In genomic region chr2:134245340-134245984, GRCh38 we compare ENCODE assay signal across 8 cellular contexts. TPM values are rescaled to one million over a fixed set of nuclear protein-coding genes. Genes with fewer than 3 reads are reported as not detected.
DNase-seq lines count a peak whose midpoint lies in the region; ATAC-seq and TF ChIP-seq lines count a peak whose summit lies in the region.

No MANE protein-coding gene starts in this region.

- no peak overlapping the region for H3K4me2 ChIP-seq in mammary epithelial cell (ENCODE audit: insufficient read depth, low read depth, low read length)

- peaks cover 42% of the 10 kb centered on the region for H3K79me2 ChIP-seq in mammary epithelial cell (ENCODE audit: insufficient read depth, low read length)

- H3K27ac ChIP-seq in mammary epithelial cell (ENCODE audit: insufficient read depth, low read depth, low read length), result no peak overlapping the region

- H3K27me3 Mint-ChIP-seq in WTC11 (ENCODE audit: low read depth), result no peaks in the 10 kb centered on the region

- no peak overlapping the region for H3K27ac Mint-ChIP-seq in WTC11

- no peak for ATAC-seq in activated CD4-positive, CD25-positive, alpha-beta regulatory T cell treated with anti-CD3 and anti-CD28 coated beads, Interleukin-2, amount 50 U/mL, for 24 hours
- ATAC-seq in WTC11, result peak; percentile 81
- no peak for ATAC-seq in GM18520 (IDR thresholded peaks at IDR 0.05; ENCODE audit: unreplicated experiment)

- 4% methylated on average over 2 of the region's 2 CpGs for WGBS in mammary epithelial cell (ENCODE audit: low coverage, missing lambda C conversion rate)

- no peaks in the 10 kb centered on the region for H3K9me3 ChIP-seq in mammary epithelial cell (replicated peaks; ENCODE audit: insufficient read depth, low read length)

- peak; percentile 85 for TF ChIP-seq CTCF in WTC11 (IDR thresholded peaks at IDR 0.05)
- TF ChIP-seq CTCF in mammary epithelial cell (conservative IDR thresholded peaks at IDR 0.05 in 1 of 2, IDR thresholded peaks at IDR 0.05 in 1 of 2; ENCODE audit: extremely low read depth in 1 of 2, insufficient read depth in 1 of 2, low read depth in 1 of 2, low read length in 2 of 2), result peak; percentile 78 to 89
- TF ChIP-seq CTCF in kidney epithelial cell (IDR thresholded peaks at IDR 0.05; ENCODE audit: insufficient read depth, low read length, poor library complexity, severe bottlenecking), result peak; percentile 78

- no peak overlapping the region for H3K4me3 ChIP-seq in mammary epithelial cell (replicated peaks in 1 of 3; ENCODE audit: insufficient read depth in 1 of 3, low read depth in 2 of 3, low read length in 3 of 3)
- H3K4me3 ChIP-seq in kidney epithelial cell (ENCODE audit: low read depth, low read length), result no peak overlapping the region

- no peaks in the 10 kb centered on the region for H3K36me3 Mint-ChIP-seq in WTC11

- no peaks in the 10 kb centered on the region for H4K20me1 ChIP-seq in mammary epithelial cell (ENCODE audit: insufficient read depth, low read length)

- in situ Hi-C loops in mammary epithelial cell (cut with MboI; ENCODE audit: low sequenced_read_pairs in 2 of 2), result loop anchor here in 1 of 2 donors (25.0 kb wide), 2 partner anchors 167 to 358 kb away; no protein-coding TSS in a partner anchor

- dilution Hi-C loops in mammary epithelial cell (cut with HindIII; ENCODE audit: low sequenced_read_pairs), result no loop called here

- BruUV-seq in mammary epithelial cell (replicated peaks; lab: Mats Ljungman, UMichigan), result no TSS peak

- intact Hi-C loops in mammary epithelial cell (cut with micrococcal nuclease), result loop anchor here (1.0 to 2.0 kb wide), 3 partner anchors 127 to 359 kb away; no protein-coding TSS in a partner anchor

- CTCF ChIA-PET in WTC11 (lab: Charles Lee) (interaction anchor here (0.6 to 4.8 kb wide), 29 partner anchors 8 to 841 kb away, joined by 3 to 80 read pairs (median 5); partner anchors contain the start of gene MGAT5), mammary epithelial cell (lab: Charles Lee; ENCODE audit: low non-redundant PET) (interaction anchor here (0.5 to 1.0 kb wide), 5 partner anchors 115 to 220 kb away, joined by 3 to 8 read pairs (median 4); no protein-coding TSS in a partner anchor)

- POLR2A ChIA-PET in WTC11 (lab: Charles Lee), result interaction anchor here (0.5 kb wide), 1 partner anchor 136 kb away, joined by 6 read pairs; no protein-coding TSS in a partner anchor

- H3K9me3 Mint-ChIP-seq in WTC11, result no peaks in the 10 kb centered on the region; the same call in 1 of the 2 replicates

- peak; percentile 48 to 75 (median 54) for DNase-seq in activated CD4-positive, CD25-positive, alpha-beta regulatory T cell (lab: John Stamatoyannopoulos, UW)
- DNase-seq in NCI-H2196 treated with DMSO at 0.1 percent for 48 hours (lab: John Stamatoyannopoulos, UW; ENCODE audit: unreplicated experiment) (peak; percentile 74), WTC11 (ENCODE audit: low spot score) (peak; percentile 80), mammary epithelial cell (peak; percentile 57), kidney epithelial cell (ENCODE audit: low read depth) (no peak)
- peak; percentile 71 for DNase-seq in stimulated activated CD4-positive, alpha-beta T cell treated with anti-CD3 and anti-CD28 coated beads, Interleukin-2, amount 100 ng/mL, for 4 hours (ENCODE audit: low read depth)

- no peaks in the 10 kb centered on the region for H3K27me3 ChIP-seq in mammary epithelial cell (ENCODE audit: insufficient read depth, low read length)
- no peaks in the 10 kb centered on the region for H3K27me3 ChIP-seq in kidney epithelial cell (ENCODE audit: control insufficient read depth, insufficient read depth, low read length)

- no peak overlapping the region for H3K4me3 Mint-ChIP-seq in WTC11

- peaks cover 23% of the 10 kb centered on the region for H3K4me1 Mint-ChIP-seq in WTC11

- H3K4me1 ChIP-seq in mammary epithelial cell (ENCODE audit: insufficient read depth, low read length), result peaks cover 5% of the 10 kb centered on the region

- no peak overlapping the region for H2AFZ ChIP-seq in mammary epithelial cell (ENCODE audit: low read depth, low read length)

- H3K9ac ChIP-seq in mammary epithelial cell (ENCODE audit: insufficient read depth, low read length), result no peak overlapping the region

- no peaks in the 10 kb centered on the region for H3K36me3 ChIP-seq in mammary epithelial cell (ENCODE audit: insufficient read depth, low read length)
- H3K36me3 ChIP-seq in kidney epithelial cell (ENCODE audit: control insufficient read depth, insufficient read depth, low read length), result no peaks in the 10 kb centered on the region

TF ChIP-seq in WTC11, 78 proteins besides CTCF, POLR2A, EP300 and RAD21:
- TF ChIP-seq, protein P1, sequence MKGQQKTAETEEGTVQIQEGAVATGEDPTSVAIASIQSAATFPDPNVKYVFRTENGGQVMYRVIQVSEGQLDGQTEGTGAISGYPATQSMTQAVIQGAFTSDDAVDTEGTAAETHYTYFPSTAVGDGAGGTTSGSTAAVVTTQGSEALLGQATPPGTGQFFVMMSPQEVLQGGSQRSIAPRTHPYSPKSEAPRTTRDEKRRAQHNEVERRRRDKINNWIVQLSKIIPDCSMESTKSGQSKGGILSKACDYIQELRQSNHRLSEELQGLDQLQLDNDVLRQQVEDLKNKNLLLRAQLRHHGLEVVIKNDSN (CRISPR knock-in tag; IDR thresholded peaks at IDR 0.05), result no peak
- TF ChIP-seq, protein P2, sequence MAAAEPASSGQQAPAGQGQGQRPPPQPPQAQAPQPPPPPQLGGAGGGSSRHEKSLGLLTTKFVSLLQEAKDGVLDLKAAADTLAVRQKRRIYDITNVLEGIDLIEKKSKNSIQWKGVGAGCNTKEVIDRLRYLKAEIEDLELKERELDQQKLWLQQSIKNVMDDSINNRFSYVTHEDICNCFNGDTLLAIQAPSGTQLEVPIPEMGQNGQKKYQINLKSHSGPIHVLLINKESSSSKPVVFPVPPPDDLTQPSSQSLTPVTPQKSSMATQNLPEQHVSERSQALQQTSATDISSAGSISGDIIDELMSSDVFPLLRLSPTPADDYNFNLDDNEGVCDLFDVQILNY (CRISPR knock-in tag; IDR thresholded peaks at IDR 0.05), result no peak
- TF ChIP-seq KAT7 (CRISPR knock-in tag; IDR thresholded peaks at IDR 0.05; ENCODE audit: borderline replicate concordance), result no peak

RNA-seq across cellular contexts. Expression of gene MGAT5, which starts 8.4 kb away (rescaled TPM):
- 43.6 to 52.4 TPM (median 47.7 TPM) in 3 replicates for total RNA-seq in WTC11 (2021)
- total RNA-seq in mammary epithelial cell, result 10 to 100 TPM; 43.3 to 63.2 TPM
- 22.9 TPM for polyA plus RNA-seq in mammary epithelial cell
- polyA minus RNA-seq in mammary epithelial cell, result 68.7 TPM
- 32.5 and 38.3 TPM in 2 replicates for total RNA-seq in kidney epithelial cell
